In the genomic region with DNA sequence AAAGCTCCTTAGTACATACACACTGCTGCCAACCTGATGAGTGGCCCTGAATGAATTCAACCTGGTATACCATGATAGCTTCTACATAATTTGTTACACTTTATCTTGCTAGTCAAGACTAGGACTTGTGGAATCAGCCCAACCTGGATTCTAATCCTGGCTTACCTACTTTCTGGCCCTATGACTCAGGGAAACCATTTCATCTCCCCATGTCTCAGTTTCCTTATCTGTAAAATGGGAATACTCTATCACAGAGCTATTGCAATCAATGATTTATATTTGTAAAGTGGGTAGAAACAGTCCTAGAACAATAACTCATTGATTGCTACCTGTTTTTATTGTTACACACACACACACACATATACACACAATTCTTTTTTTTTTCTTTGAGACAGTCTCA, we compare ENCODE assay signal across 8 cellular contexts.
"Had no signal": no experiment of that assay in that cellular context is flagged by ENCODE, and none has a peak within 500 bp of the region (broad histone marks: within the 10 kb centered on the region; RNA-seq: fewer than 3 reads in every experiment).

No MANE protein-coding gene starts in this region.

- H3K4me3 ChIP-seq: GM23338 had no signal

- H3K27ac ChIP-seq: HL-60, KMS-11 had no signal

- H3K4me3 Mint-ChIP-seq: GM23338, H9, HFFc6 had no signal

- H3K27ac Mint-ChIP-seq: GM23338, H9, HFFc6 had no signal

- ATAC-seq: GM23338 had no signal

- H3K9me3 Mint-ChIP-seq: GM23338, H9, HFFc6 had no signal

- DNase-seq: H9, HCEC 1CT, HFFc6, IMR-90, KBM-7 had no signal
